Comparison of ENCODE assay signal across 9 cellular contexts in the genomic region with DNA sequence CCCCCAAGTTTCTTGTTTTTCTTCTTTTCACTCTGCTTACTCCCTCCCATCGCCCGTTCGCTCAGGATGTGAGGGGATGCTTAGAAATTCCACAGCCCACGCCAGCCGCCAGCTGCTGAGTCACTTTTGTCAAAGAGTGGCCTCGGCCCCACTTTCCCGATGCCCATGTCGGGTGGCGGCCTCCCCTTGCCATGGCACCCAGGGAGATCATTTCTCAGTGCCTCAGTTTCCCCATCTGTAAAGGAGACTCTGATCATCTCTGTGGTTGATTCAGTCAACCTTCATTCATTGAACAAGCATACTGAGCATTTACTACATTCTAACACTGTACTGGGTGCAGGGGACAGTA. TPM values are rescaled to one million over a fixed set of nuclear protein-coding genes. Genes with fewer than 3 reads are reported as not detected.
DNase-seq lines count a peak whose midpoint lies in the region; TF ChIP-seq lines count a peak whose summit lies in the region.
"Had no signal": no experiment of that assay in that cellular context is flagged by ENCODE, and none has a peak within 500 bp of the region (broad histone marks: within the 10 kb centered on the region; RNA-seq: fewer than 3 reads in every experiment).

No MANE protein-coding gene starts in this region.

- BruUV-seq in Calu3 (replicated peaks; lab: Mats Ljungman, UMichigan): no TSS peak

- peak overlapping the region; percentile 84 to 96 (median 87) for H3K4me3 Mint-ChIP-seq in CD8-positive, alpha-beta memory T cell
- H3K4me3 Mint-ChIP-seq in endothelial cell (ENCODE audit: unreplicated experiment) (no peak overlapping the region), Calu3 (ENCODE audit: low read depth, unreplicated experiment) (no peak overlapping the region)

- H3K27me3 ChIP-seq in CD8-positive, alpha-beta memory T cell (ENCODE audit: insufficient read depth, low read length, poor library complexity, severe bottlenecking): no peaks in the 10 kb centered on the region
- H3K27me3 ChIP-seq in OCI-LY1 (ENCODE audit: insufficient read depth, low read length) (no peaks in the 10 kb centered on the region), prostate gland (replicated peaks; ENCODE audit: insufficient read depth) (no peaks in the 10 kb centered on the region)

- peak overlapping the region; percentile 37 for H3K4me3 ChIP-seq in CD8-positive, alpha-beta memory T cell (ENCODE audit: low read length)
- H3K4me3 ChIP-seq in OCI-LY1 (ENCODE audit: low read depth, low read length, poor library complexity, severe bottlenecking): peak overlapping the region; percentile 2
- peak overlapping the region; percentile 28 to 33 for H3K4me3 ChIP-seq in prostate gland

- H4K20me1 ChIP-seq in OCI-LY1 (ENCODE audit: insufficient read depth, low read length): no peaks in the 10 kb centered on the region

- TF ChIP-seq CTCF in OCI-LY1 (IDR thresholded peaks at IDR 0.05; ENCODE audit: low read length) (no peak), endothelial cell (IDR thresholded peaks at IDR 0.05; ENCODE audit: unreplicated experiment) (no peak), prostate gland (IDR thresholded peaks at IDR 0.05) (no peak), GM13977 (IDR thresholded peaks at IDR 0.05; ENCODE audit: extremely low read depth, insufficient read depth, missing control alignments) (no peak), Calu3 (IDR thresholded peaks at IDR 0.05; ENCODE audit: unreplicated experiment) (no peak)

- POLR2A ChIA-PET in CD8-positive, alpha-beta memory T cell (lab: Charles Lee): interaction anchor here (0.7 to 1.2 kb wide), 2 partner anchors 9 to 110 kb away, joined by 3 to 4 read pairs; no protein-coding TSS in a partner anchor

- DNase-seq in CD8-positive, alpha-beta memory T cell: no peak
- DNase-seq in endothelial cell (ENCODE audit: low spot score) (no peak), prostate gland (ENCODE audit: low spot score) (no peak), GM13977 (ENCODE audit: low spot score) (no peak), occipital lobe (lab: John Stamatoyannopoulos, UW) (no peak), kidney tubule cell (ENCODE audit: low spot score) (no peak), Calu3 (no peak)
- DNase-seq: Kasumi-1 had no signal

- 6% methylated on average over 9 of the region's 9 CpGs for WGBS in prostate gland

- H3K27ac ChIP-seq in CD8-positive, alpha-beta memory T cell (ENCODE audit: low read depth, low read length): no peak overlapping the region
- no peak overlapping the region for H3K27ac ChIP-seq in OCI-LY1 (ENCODE audit: low read depth, low read length, poor library complexity, severe bottlenecking)
- peak overlapping the region; percentile 71 to 73 for H3K27ac ChIP-seq in prostate gland

- H3K9me3 ChIP-seq in CD8-positive, alpha-beta memory T cell (ENCODE audit: low read length): no peaks in the 10 kb centered on the region
- no peaks in the 10 kb centered on the region for H3K9me3 ChIP-seq in OCI-LY1 (ENCODE audit: low read length)
- H3K9me3 ChIP-seq in prostate gland: no peaks in the 10 kb centered on the region

- H3K27me3 Mint-ChIP-seq in CD8-positive, alpha-beta memory T cell: peaks cover 6 to 15% of the 10 kb centered on the region in 2 donors
- H3K27me3 Mint-ChIP-seq in endothelial cell (ENCODE audit: unreplicated experiment): peaks cover 13% of the 10 kb centered on the region
- H3K27me3 Mint-ChIP-seq in Calu3 (ENCODE audit: unreplicated experiment): peaks cover 64% of the 10 kb centered on the region

- no peak for TF ChIP-seq POLR2A in prostate gland (IDR thresholded peaks at IDR 0.05)

- peaks cover 6% of the 10 kb centered on the region for H3K4me1 ChIP-seq in CD8-positive, alpha-beta memory T cell (ENCODE audit: insufficient read depth, low read length)
- H3K4me1 ChIP-seq in OCI-LY1 (ENCODE audit: insufficient read depth, low read length, severe bottlenecking): peaks cover 5% of the 10 kb centered on the region
- no peaks in the 10 kb centered on the region for H3K4me1 ChIP-seq in prostate gland (replicated peaks)

- H2AFZ ChIP-seq in OCI-LY1 (ENCODE audit: low read length): no peak overlapping the region

- in situ Hi-C loops in GM13977 (cut with MboI; ENCODE audit: low pct_unique_long_range_greater_than_20kb, low sequenced_read_pairs, unreplicated experiment): no loop called here

- peaks cover 6 to 10% (median 7%) of the 10 kb centered on the region in 3 donors for H3K4me1 Mint-ChIP-seq in CD8-positive, alpha-beta memory T cell
- H3K4me1 Mint-ChIP-seq in endothelial cell (ENCODE audit: unreplicated experiment) (peaks cover 13% of the 10 kb centered on the region), Calu3 (ENCODE audit: low read depth, unreplicated experiment) (peaks cover 2% of the 10 kb centered on the region)

- H3K4me2 ChIP-seq in OCI-LY1 (ENCODE audit: low read length): no peak overlapping the region; the same call in 1 of the 2 replicates

- intact Hi-C loops in prostate gland (cut with DNase I): loop anchor here (2.0 kb wide), 1 partner anchor 25 kb away; no protein-coding TSS in a partner anchor
- intact Hi-C loops in Calu3 (cut with micrococcal nuclease; ENCODE audit: unreplicated experiment): no loop called here

- no peaks in the 10 kb centered on the region for H3F3A ChIP-seq in OCI-LY1 (ENCODE audit: insufficient read depth, low read length)

- H3K27ac Mint-ChIP-seq in CD8-positive, alpha-beta memory T cell: peak overlapping the region in 5 of 8 donors; percentile 14 to 79 (median 61)
- peak overlapping the region; percentile 61 for H3K27ac Mint-ChIP-seq in endothelial cell (ENCODE audit: unreplicated experiment)
- H3K27ac Mint-ChIP-seq in Calu3 (ENCODE audit: unreplicated experiment): no peak overlapping the region

- H3K9me2 ChIP-seq in OCI-LY1 (ENCODE audit: low read depth, low read length): no peaks in the 10 kb centered on the region

- no peak overlapping the region for H3K9ac ChIP-seq in OCI-LY1 (ENCODE audit: low read length)

- H3K79me2 ChIP-seq in OCI-LY1 (ENCODE audit: insufficient read depth, low read length): no peaks in the 10 kb centered on the region

- H3K36me3 ChIP-seq in CD8-positive, alpha-beta memory T cell (ENCODE audit: insufficient read depth, low read length): no peaks in the 10 kb centered on the region
- H3K36me3 ChIP-seq in OCI-LY1 (ENCODE audit: insufficient read depth, low read length) (no peaks in the 10 kb centered on the region), prostate gland (no peaks in the 10 kb centered on the region)

- CTCF ChIA-PET in CD8-positive, alpha-beta memory T cell (lab: Charles Lee): no interaction called here
- CTCF ChIA-PET in Calu3 (lab: Charles Lee): no interaction called here

- H3K9me3 Mint-ChIP-seq in CD8-positive, alpha-beta memory T cell: no peaks in the 10 kb centered on the region
- H3K9me3 Mint-ChIP-seq in endothelial cell (ENCODE audit: unreplicated experiment) (no peaks in the 10 kb centered on the region), Calu3 (ENCODE audit: low read depth, unreplicated experiment) (no peaks in the 10 kb centered on the region)

- H3K36me3 Mint-ChIP-seq in CD8-positive, alpha-beta memory T cell: no peaks in the 10 kb centered on the region
- H3K36me3 Mint-ChIP-seq in endothelial cell (ENCODE audit: low read depth, unreplicated experiment): peaks cover 8% of the 10 kb centered on the region
- H3K36me3 Mint-ChIP-seq in Calu3 (ENCODE audit: insufficient read depth, unreplicated experiment): no peaks in the 10 kb centered on the region

RNA-seq across cellular contexts. Expression of gene PDGFRB, which starts 0.4 kb away (rescaled TPM):
- 1 to 10 TPM in 1 of 2 experiments, under 1 TPM in 1; 0.66 to 2.0 TPM for total RNA-seq in CD8-positive, alpha-beta memory T cell
- polyA plus RNA-seq in CD8-positive, alpha-beta memory T cell: 0.81 TPM
- 23.7 TPM for total RNA-seq in endothelial cell (ENCODE audit: unreplicated experiment)
- total RNA-seq in prostate gland: 100 to 1,000 TPM in 1 of 2 donors, 10 to 100 TPM in 1; 14.5 to 161 TPM
- total RNA-seq in occipital lobe: 13.7 TPM
- not detected in 2 replicates for total RNA-seq in Calu3 (2022)

RNA-seq across cellular contexts. Expression of gene CDX1, which starts 10.6 kb away (rescaled TPM):
- not detected for total RNA-seq in CD8-positive, alpha-beta memory T cell
- not detected for polyA plus RNA-seq in CD8-positive, alpha-beta memory T cell
- total RNA-seq in endothelial cell (ENCODE audit: unreplicated experiment) (0.59 TPM), prostate gland (1 to 10 TPM in 1 of 2 donors, not detected in 1; 3.2 TPM), occipital lobe (not detected), Calu3 (2022) (not detected in 2 replicates)

RNA-seq across cellular contexts. Expression of gene SLC6A7, which starts 33.9 kb away (rescaled TPM):
- not detected for total RNA-seq in CD8-positive, alpha-beta memory T cell
- polyA plus RNA-seq in CD8-positive, alpha-beta memory T cell: not detected
- total RNA-seq in endothelial cell (ENCODE audit: unreplicated experiment) (not detected), prostate gland (not detected), occipital lobe (0.62 TPM), Calu3 (2022) (not detected in 2 replicates)

Comparison
In these comparisons a context has a peak if more than half of its experiments do, and no peak if none do; other contexts are left out.
1. H3K27ac ChIP-seq: peak in prostate gland (2 of 2); none in CD8-positive, alpha-beta memory T cell (single experiment) and OCI-LY1 (single experiment).
2. H3K4me3 Mint-ChIP-seq: peak in CD8-positive, alpha-beta memory T cell (7 of 7); none in endothelial cell (single experiment) and Calu3 (single experiment).
3. Peak in every context shown above with its lines, with median percentiles within 50 percentile points of each other: H3K4me3 ChIP-seq.